Comparison of ENCODE assay signal across 8 cellular contexts in genomic region chrX:7926501-7926900, GRCh38. TPM values are rescaled to one million over a fixed set of nuclear protein-coding genes. Genes with fewer than 3 reads are reported as not detected.
A peak's percentile ranks its signal among the peaks of the same experiment; 100 is the strongest.
DNase-seq lines count a peak whose midpoint lies in the region; ATAC-seq and TF ChIP-seq lines count a peak whose summit lies in the region.

No MANE protein-coding gene starts in this region.

- H3K4me1 ChIP-seq in mononuclear cell (ENCODE audit: insufficient read depth, low read length), result peaks cover 5% of the 10 kb centered on the region

- H3K27ac ChIP-seq in 22Rv1, result peak overlapping the region; percentile 73
- peak overlapping the region; percentile 86 for H3K27ac ChIP-seq in HL-60 (replicated peaks)
- peak overlapping the region; percentile 60 for H3K27ac ChIP-seq in caudate nucleus (ENCODE audit: low read depth, low read length)

- ATAC-seq in HG02678 (IDR thresholded peaks at IDR 0.05; ENCODE audit: unreplicated experiment), result no peak
- no peak for ATAC-seq in HG02885 (IDR thresholded peaks at IDR 0.05; ENCODE audit: poor library complexity, unreplicated experiment)

- TF ChIP-seq CTCF in 22Rv1 (IDR thresholded peaks at IDR 0.05) (no peak), HL-60 (IDR thresholded peaks at IDR 0.05; ENCODE audit: insufficient read depth, low read length) (no peak)

- H3K27me3 ChIP-seq in HL-60 (ENCODE audit: insufficient read depth, poor library complexity, severe bottlenecking) (no peaks in the 10 kb centered on the region), mononuclear cell (ENCODE audit: insufficient read depth, low read length) (no peaks in the 10 kb centered on the region)

- no peaks in the 10 kb centered on the region for H3K9me3 ChIP-seq in mononuclear cell (ENCODE audit: low read depth, low read length)

- DNase-seq in HL-60 (ENCODE audit: low read depth in 1 of 2, low spot score in 1 of 2), result peak in 1 of 2 experiments; percentile 2
- no peak for DNase-seq in caudate nucleus (lab: John Stamatoyannopoulos, UW)
- DNase-seq in hepatic stellate cell (ENCODE audit: low spot score), result no peak
- no peak for DNase-seq in MV-4-11 (lab: John Stamatoyannopoulos, UW)

- H3K4me3 ChIP-seq in HL-60 (replicated peaks; ENCODE audit: insufficient read depth, low read length) (peak overlapping the region; percentile 53), mononuclear cell (ENCODE audit: low read length) (peak overlapping the region; percentile 57)

RNA-seq across cellular contexts. Expression of gene PNPLA4, which starts 0.7 kb away (rescaled TPM):
- total RNA-seq in mononuclear cell, result 2.4 TPM
